19 cellular contexts compared by ENCODE assay signal in the genomic region with DNA sequence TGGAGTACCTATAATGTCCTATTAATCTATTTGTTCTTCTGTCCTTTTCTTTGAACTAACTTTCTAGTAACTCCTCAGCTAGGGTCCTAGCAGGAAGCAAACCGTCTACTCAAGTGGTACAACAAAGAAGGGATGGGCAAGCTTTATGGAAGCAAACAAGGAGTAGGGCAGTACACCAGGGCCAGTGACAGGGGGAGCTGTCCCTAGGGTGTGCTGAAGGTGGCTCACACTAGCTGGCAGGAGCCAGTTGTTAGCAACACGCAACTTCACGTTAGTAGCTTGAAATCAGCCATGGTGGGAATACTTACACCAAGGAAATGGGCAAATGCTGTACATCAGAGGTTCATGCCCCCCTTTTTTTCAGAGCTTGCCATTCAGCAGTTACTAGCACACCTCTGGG.
A peak's percentile ranks its signal among the peaks of the same experiment; 100 is the strongest.
DNase-seq lines count a peak whose midpoint lies in the region; FAIRE-seq and TF ChIP-seq lines count a peak whose summit lies in the region.
"Had no signal": no experiment of that assay in that cellular context is flagged by ENCODE, and none has a peak within 500 bp of the region (broad histone marks: within the 10 kb centered on the region; RNA-seq: fewer than 3 reads in every experiment).

No MANE protein-coding gene starts in this region.

- intact Hi-C loops in posterior cingulate gyrus (cut with DNase I), result no loop called here

- no peak overlapping the region for H3K27ac Mint-ChIP-seq in activated naive CD8-positive, alpha-beta T cell treated with anti-CD3 and anti-CD28 coated beads for 36 hours
- H3K27ac Mint-ChIP-seq: activated T-helper 2 cell treated with anti-CD3 and anti-CD28 coated beads, Interferon-gamma antibody, Interleukin-2, Interleukin-4, amounts not matched to agents 10 μg/mL and 5 μg/mL and 100 μg/mL, durations not matched to agents 14 hours and 24 hours and 36 hours; naive thymus-derived CD8-positive, alpha-beta T cell; T-helper 1 cell treated with Interleukin-12 subunit alpha and Interleukin-12 subunit beta and Interleukin-4 antibody, amounts not matched to agents 30 μg/mL and 1 μg/mL, for 36 hours had no signal

- no peaks in the 10 kb centered on the region for H3K36me3 Mint-ChIP-seq in activated naive CD8-positive, alpha-beta T cell treated with anti-CD3 and anti-CD28 coated beads for 36 hours

- no peak overlapping the region for H3K9ac ChIP-seq in keratinocyte (ENCODE audit: control insufficient read depth, extremely low read depth, insufficient read depth, low read length)

- no peak overlapping the region for H3K27ac ChIP-seq in keratinocyte (ENCODE audit: control insufficient read depth, insufficient read depth, low read length)
- H3K27ac ChIP-seq: foreskin keratinocyte, psoas muscle, spleen had no signal

- FAIRE-seq in D721Med (lab: Jason Lieb, UNC) (peak; percentile 46), keratinocyte (lab: Jason Lieb, UNC) (no peak)
- FAIRE-seq: K562 had no signal

- H3K4me2 ChIP-seq in keratinocyte (ENCODE audit: control insufficient read depth, extremely low read depth, insufficient read depth, low read depth, low read length), result no peak overlapping the region

- H3K36me3 ChIP-seq in keratinocyte (ENCODE audit: control insufficient read depth in 2 of 2, extremely low read depth in 1 of 2, insufficient read depth in 2 of 2, low read length in 2 of 2), result no peaks in the 10 kb centered on the region
- H3K36me3 ChIP-seq: spleen had no signal

- H2AFZ ChIP-seq in keratinocyte (ENCODE audit: control insufficient read depth, low read length), result no peak overlapping the region

- H3K27me3 ChIP-seq in keratinocyte (ENCODE audit: control insufficient read depth, extremely low read depth, insufficient read depth, low read length), result peaks cover 6% of the 10 kb centered on the region

- peaks cover 30% of the 10 kb centered on the region for H3K27me3 Mint-ChIP-seq in activated naive CD8-positive, alpha-beta T cell treated with anti-CD3 and anti-CD28 coated beads for 36 hours

- H3K4me3 Mint-ChIP-seq in activated naive CD8-positive, alpha-beta T cell treated with anti-CD3 and anti-CD28 coated beads for 36 hours, result no peak overlapping the region
- H3K4me3 Mint-ChIP-seq: naive thymus-derived CD8-positive, alpha-beta T cell; T-helper 1 cell treated with Interleukin-12 subunit alpha and Interleukin-12 subunit beta and Interleukin-4 antibody, amounts not matched to agents 30 μg/mL and 1 μg/mL, for 36 hours had no signal

- in situ Hi-C loops in astrocyte of the spinal cord (cut with HindIII; ENCODE audit: low sequenced_read_pairs), result no loop called here

- H3K4me1 Mint-ChIP-seq in activated naive CD8-positive, alpha-beta T cell treated with anti-CD3 and anti-CD28 coated beads for 36 hours, result no peaks in the 10 kb centered on the region
- H3K4me1 Mint-ChIP-seq: naive thymus-derived CD8-positive, alpha-beta T cell had no signal

- H3K4me1 ChIP-seq in keratinocyte (ENCODE audit: control insufficient read depth, extremely low read depth, insufficient read depth, low read length), result no peaks in the 10 kb centered on the region
- H3K4me1 ChIP-seq: foreskin keratinocyte, psoas muscle, spleen had no signal

- H3K79me2 ChIP-seq in keratinocyte (ENCODE audit: control insufficient read depth, insufficient read depth, low read length), result no peaks in the 10 kb centered on the region

- H3K9me1 ChIP-seq in keratinocyte (ENCODE audit: control insufficient read depth, extremely low read depth, insufficient read depth, low read length), result no peaks in the 10 kb centered on the region

- H4K20me1 ChIP-seq in keratinocyte (ENCODE audit: control insufficient read depth, extremely low read depth, insufficient read depth, low read length), result no peaks in the 10 kb centered on the region

- no peaks in the 10 kb centered on the region for H3K9me3 Mint-ChIP-seq in activated naive CD8-positive, alpha-beta T cell treated with anti-CD3 and anti-CD28 coated beads for 36 hours
- H3K9me3 Mint-ChIP-seq: activated T-helper 2 cell treated with anti-CD3 and anti-CD28 coated beads, Interferon-gamma antibody, Interleukin-2, Interleukin-4, amounts not matched to agents 10 μg/mL and 5 μg/mL and 100 μg/mL, durations not matched to agents 14 hours and 24 hours and 36 hours; T-helper 1 cell treated with Interleukin-12 subunit alpha and Interleukin-12 subunit beta and Interleukin-4 antibody, amounts not matched to agents 30 μg/mL and 1 μg/mL, for 36 hours had no signal

- dilution Hi-C loops in keratinocyte (cut with MboI; ENCODE audit: extremely low pct_ligation_motif_present, low sequenced_read_pairs), result no loop called here

- H3K9me3 ChIP-seq in keratinocyte (ENCODE audit: control insufficient read depth, low read depth, low read length), result no peaks in the 10 kb centered on the region

- TF ChIP-seq CTCF in D721Med (IDR thresholded peaks at IDR 0.05; ENCODE audit: insufficient read depth, missing control alignments) (no peak), astrocyte of the spinal cord (IDR thresholded peaks at IDR 0.05; ENCODE audit: low read depth, low read length) (peak; percentile 20), keratinocyte (optimal IDR thresholded peaks at IDR 0.05 in 1 of 3, IDR thresholded peaks at IDR 0.05 in 1 of 3, conservative IDR thresholded peaks at IDR 0.05 in 1 of 3; ENCODE audit: extremely low read depth in 1 of 3, insufficient read depth in 2 of 3, low read length in 3 of 3) (peak in 2 of 3 experiments; percentile 32 to 33)

- H3K4me3 ChIP-seq in astrocyte of the spinal cord (ENCODE audit: low read depth, low read length) (no peak overlapping the region), keratinocyte (ENCODE audit: control insufficient read depth in 2 of 3, extremely low read depth in 1 of 3, insufficient read depth in 2 of 3, low read depth in 1 of 3, low read length in 3 of 3) (no peak overlapping the region)
- H3K4me3 ChIP-seq: K562, psoas muscle, spleen had no signal

- DNase-seq in D721Med (ENCODE audit: insufficient read length, low spot score), result no peak
- peak; percentile 18 for DNase-seq in NAMALWA (ENCODE audit: low spot score)
- no peak for DNase-seq in astrocyte of the spinal cord (ENCODE audit: low read depth, low spot score)
- no peak for DNase-seq in keratinocyte (ENCODE audit: low read depth, low spot score)
- no peak for DNase-seq in HK-2 (ENCODE audit: unreplicated experiment)
- DNase-seq in posterior cingulate gyrus, result no peak
- no peak for DNase-seq in activated naive CD8-positive, alpha-beta T cell treated with anti-CD3 and anti-CD28 coated beads for 36 hours
- DNase-seq in stimulated activated CD4-positive, alpha-beta T cell treated with anti-CD3 and anti-CD28 coated beads, Interleukin-4, amount 100 ng/mL, for 1 hour, result no peak
- DNase-seq: cerebellar nuclear complex; foreskin keratinocyte; GF-D8; naive thymus-derived CD8-positive, alpha-beta T cell; NCI-H1092 treated with DMSO at 0.1 percent for 48 hours; psoas muscle; SIG-M5; spleen had no signal
